Comparison of ENCODE assay signal across 8 cellular contexts in the genomic region with DNA sequence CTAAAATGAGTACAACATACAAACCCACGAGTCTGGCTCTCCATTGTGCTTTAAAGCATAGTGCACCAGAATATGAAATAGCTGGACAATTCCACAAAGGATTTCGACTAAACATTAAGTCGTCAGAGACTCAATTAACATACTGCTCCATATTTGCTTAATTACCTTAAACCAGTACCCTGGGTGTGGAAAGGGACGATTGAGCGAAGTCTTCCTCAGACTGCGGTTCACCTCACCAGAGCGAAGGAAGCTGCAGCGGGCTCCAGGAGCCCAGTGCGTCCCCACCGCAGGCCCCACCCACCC. TPM values are rescaled to one million over a fixed set of nuclear protein-coding genes. Genes with fewer than 3 reads are reported as not detected.
DNase-seq lines count a peak whose midpoint lies in the region; ATAC-seq, FAIRE-seq and TF ChIP-seq lines count a peak whose summit lies in the region.

No MANE protein-coding gene starts in this region.

- H2AFZ ChIP-seq in astrocyte (ENCODE audit: low read depth, low read length) = peak overlapping the region; percentile 99

- H3K4me1 ChIP-seq in astrocyte (ENCODE audit: insufficient read depth, low read length) = peaks cover 4% of the 10 kb centered on the region
- no peaks in the 10 kb centered on the region for H3K4me1 ChIP-seq in lung (ENCODE audit: control insufficient read depth in 2 of 2, insufficient read depth in 2 of 2, low read length in 2 of 2)

- WGBS in lung, 2 donors = 0 to 1% methylated on average over 10 of the region's 10 CpGs

- peaks cover 5% of the 10 kb centered on the region for H3K9me3 Mint-ChIP-seq in astrocyte (ENCODE audit: unreplicated experiment)

- no peak for FAIRE-seq in astrocyte (lab: Jason Lieb, UNC)

- TF ChIP-seq CTCF in astrocyte (IDR thresholded peaks at IDR 0.05; ENCODE audit: insufficient read depth, low read depth, low read length) (no peak), lung (IDR thresholded peaks at IDR 0.05; ENCODE audit: control extremely low read depth, extremely low read depth) (no peak)

- H3K27me3 Mint-ChIP-seq in astrocyte (ENCODE audit: low read depth, unreplicated experiment) = no peaks in the 10 kb centered on the region

- H3K27ac ChIP-seq in astrocyte (ENCODE audit: low read depth, low read length) (no peak overlapping the region), lung (ENCODE audit: low read depth in 1 of 2, low read length in 1 of 2) (no peak overlapping the region)

- H3K27me3 ChIP-seq in astrocyte (ENCODE audit: insufficient read depth, low read length) (no peaks in the 10 kb centered on the region), lung (ENCODE audit: control insufficient read depth, insufficient read depth) (no peaks in the 10 kb centered on the region)

- peak overlapping the region; percentile 86 for H3K4me3 Mint-ChIP-seq in astrocyte (ENCODE audit: unreplicated experiment)

- ATAC-seq in GM18517 (IDR thresholded peaks at IDR 0.05; ENCODE audit: unreplicated experiment) (peak; percentile 44), HG03097 (IDR thresholded peaks at IDR 0.05; ENCODE audit: low FRiP score, unreplicated experiment) (peak; percentile 5), lung (ENCODE audit: insufficient read depth, low FRiP score) (peak; percentile 21)

- H3K79me2 ChIP-seq in astrocyte (ENCODE audit: insufficient read depth, low read length) = peaks cover 17% of the 10 kb centered on the region

- H3K4me2 ChIP-seq in astrocyte (ENCODE audit: low read length) = peak overlapping the region; percentile 95

- peak overlapping the region; percentile 96 for H3K4me3 ChIP-seq in astrocyte (ENCODE audit: insufficient read depth, low read depth, low read length)
- peak overlapping the region; percentile 7 for H3K4me3 ChIP-seq in lung

- H3K9ac ChIP-seq in astrocyte (ENCODE audit: low read length) = peak overlapping the region; percentile 96

- H3K9me3 ChIP-seq in astrocyte (ENCODE audit: insufficient read depth, low read depth, low read length) = no peaks in the 10 kb centered on the region
- H3K9me3 ChIP-seq in lung (ENCODE audit: control insufficient read depth in 2 of 2, insufficient read depth in 1 of 2, low read length in 1 of 2) = no peaks in the 10 kb centered on the region

- no peaks in the 10 kb centered on the region for H3K36me3 ChIP-seq in astrocyte (ENCODE audit: insufficient read depth, low read length)
- no peaks in the 10 kb centered on the region for H3K36me3 ChIP-seq in lung (ENCODE audit: control insufficient read depth in 2 of 2, insufficient read depth in 2 of 2, low read length in 2 of 2)

- H3K36me3 Mint-ChIP-seq in astrocyte (ENCODE audit: low read depth, unreplicated experiment) = peaks cover 6% of the 10 kb centered on the region

- H4K20me1 ChIP-seq in astrocyte (ENCODE audit: insufficient read depth, low read length) = no peaks in the 10 kb centered on the region

- H3K27ac Mint-ChIP-seq in astrocyte (ENCODE audit: unreplicated experiment) = no peak overlapping the region

- peaks cover 6% of the 10 kb centered on the region for H3K4me1 Mint-ChIP-seq in astrocyte (ENCODE audit: low read depth, unreplicated experiment)

- DNase-seq in astrocyte (ENCODE audit: low read depth) (no peak), lung (ENCODE audit: low spot score) (no peak), mucosa of gallbladder (ENCODE audit: low spot score) (no peak), iPS-NIHi11 (ENCODE audit: low spot score) (no peak), retina (no peak), CD1c-positive myeloid dendritic cell (ENCODE audit: extremely low spot score) (no peak)

RNA-seq across cellular contexts. Expression of a gene that starts 0.2 kb away (rescaled TPM):
- total RNA-seq in astrocyte (15.7 and 19.2 TPM in 2 replicates), lung (10 to 100 TPM in 1 of 2 donors, 1 to 10 TPM in 1; 5.5 to 28.4 TPM), mucosa of gallbladder (9.9 TPM)
- 1 to 10 TPM; 1.1 to 3.9 TPM for polyA plus RNA-seq in lung
